ENCODE assay signal across 8 cellular contexts in the genomic region with DNA sequence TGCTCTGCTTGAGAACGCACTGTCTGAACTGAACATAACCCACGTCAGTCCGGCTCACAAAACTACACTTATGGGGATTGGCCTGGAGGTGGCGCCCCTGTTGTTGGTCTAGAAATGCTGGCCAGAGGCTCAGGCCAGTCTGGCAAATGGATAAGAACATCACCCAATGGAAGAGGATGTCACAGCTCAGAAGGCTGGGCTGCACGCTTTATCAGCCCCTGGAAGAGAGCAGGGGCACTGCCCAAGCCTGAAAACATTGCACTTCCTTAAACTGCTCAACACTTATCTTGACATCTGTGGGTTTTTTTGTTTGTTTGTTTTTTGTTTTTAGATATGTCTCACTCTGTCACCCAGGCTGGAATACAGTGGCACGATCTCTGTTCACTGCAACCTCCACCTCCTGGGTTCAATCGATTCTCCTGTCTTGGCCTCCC. TPM values are rescaled to one million over a fixed set of nuclear protein-coding genes. Genes with fewer than 3 reads are reported as not detected.
DNase-seq lines count a peak whose midpoint lies in the region; ATAC-seq and TF ChIP-seq lines count a peak whose summit lies in the region.

No MANE protein-coding gene starts in this region.

- H3K4me3 ChIP-seq in DND-41 (ENCODE audit: low read depth in 1 of 2, low read length in 2 of 2) (no peak overlapping the region), left ventricle myocardium inferior (no peak overlapping the region)

- no peaks in the 10 kb centered on the region for H3K27me3 ChIP-seq in DND-41 (ENCODE audit: insufficient read depth, low read length, poor library complexity)
- H3K27me3 ChIP-seq in left ventricle myocardium inferior (ENCODE audit: low read depth) = no peaks in the 10 kb centered on the region

- ATAC-seq in DND-41 (ENCODE audit: insufficient read depth, low read depth) (no peak), GM21737 (IDR thresholded peaks at IDR 0.05; ENCODE audit: unreplicated experiment) (peak; percentile 92), HG03439 (IDR thresholded peaks at IDR 0.05; ENCODE audit: unreplicated experiment) (no peak)

- no peak overlapping the region for H3K9ac ChIP-seq in DND-41 (ENCODE audit: low read depth, low read length)

- H3K79me2 ChIP-seq in DND-41 (ENCODE audit: insufficient read depth, low read length) = no peaks in the 10 kb centered on the region

- no peaks in the 10 kb centered on the region for H3K36me3 ChIP-seq in DND-41 (ENCODE audit: insufficient read depth, low read length)
- H3K36me3 ChIP-seq in left ventricle myocardium inferior = no peaks in the 10 kb centered on the region

- H2AFZ ChIP-seq in DND-41 (ENCODE audit: low read depth, low read length) = no peak overlapping the region

- H4K20me1 ChIP-seq in DND-41 (ENCODE audit: insufficient read depth, low read length) = no peaks in the 10 kb centered on the region

- H3K27ac ChIP-seq in DND-41 (ENCODE audit: low read length) = no peak overlapping the region
- no peak overlapping the region for H3K27ac ChIP-seq in left ventricle myocardium inferior (replicated peaks)

- DNase-seq in DND-41 (peak; percentile 23), M059J (ENCODE audit: low read depth) (peak; percentile 67), SHP77 treated with DMSO at 0.1 percent for 48 hours (lab: John Stamatoyannopoulos, UW) (peak; percentile 61), amniotic stem cell (lab: John Stamatoyannopoulos, UW) (peak; percentile 20), left ventricle myocardium inferior (peak; percentile 62), renal cortical epithelial cell (ENCODE audit: low read depth) (peak; percentile 68)

- intact Hi-C loops in left ventricle myocardium inferior (cut with micrococcal nuclease) = no loop called here

- no peak overlapping the region for H3K4me2 ChIP-seq in DND-41 (ENCODE audit: insufficient read depth, low read length)

- H3K9me3 ChIP-seq in DND-41 (ENCODE audit: insufficient read depth, low read length, severe bottlenecking) (no peaks in the 10 kb centered on the region), left ventricle myocardium inferior (replicated peaks) (no peaks in the 10 kb centered on the region)

- peak; percentile 51 for TF ChIP-seq CTCF in DND-41 (IDR thresholded peaks at IDR 0.05; ENCODE audit: borderline replicate concordance, extremely low read depth, low read length, poor library complexity, severe bottlenecking)
- peak; percentile 71 for TF ChIP-seq CTCF in left ventricle myocardium inferior (IDR thresholded peaks at IDR 0.05; ENCODE audit: borderline replicate concordance)

- H3K4me1 ChIP-seq in DND-41 (ENCODE audit: insufficient read depth, low read length) (no peaks in the 10 kb centered on the region), left ventricle myocardium inferior (peaks cover 11% of the 10 kb centered on the region)

RNA-seq across cellular contexts. Expression of a gene that starts 24.8 kb away (rescaled TPM):
- 10.4 and 24.2 TPM in 2 replicates for total RNA-seq in M059J (2014; rRNA removed; shearing (Covaris generic))
- total RNA-seq in left ventricle myocardium inferior (79.2 TPM), renal cortical epithelial cell (17.5 and 102 TPM in 2 replicates)
